In the genomic region with DNA sequence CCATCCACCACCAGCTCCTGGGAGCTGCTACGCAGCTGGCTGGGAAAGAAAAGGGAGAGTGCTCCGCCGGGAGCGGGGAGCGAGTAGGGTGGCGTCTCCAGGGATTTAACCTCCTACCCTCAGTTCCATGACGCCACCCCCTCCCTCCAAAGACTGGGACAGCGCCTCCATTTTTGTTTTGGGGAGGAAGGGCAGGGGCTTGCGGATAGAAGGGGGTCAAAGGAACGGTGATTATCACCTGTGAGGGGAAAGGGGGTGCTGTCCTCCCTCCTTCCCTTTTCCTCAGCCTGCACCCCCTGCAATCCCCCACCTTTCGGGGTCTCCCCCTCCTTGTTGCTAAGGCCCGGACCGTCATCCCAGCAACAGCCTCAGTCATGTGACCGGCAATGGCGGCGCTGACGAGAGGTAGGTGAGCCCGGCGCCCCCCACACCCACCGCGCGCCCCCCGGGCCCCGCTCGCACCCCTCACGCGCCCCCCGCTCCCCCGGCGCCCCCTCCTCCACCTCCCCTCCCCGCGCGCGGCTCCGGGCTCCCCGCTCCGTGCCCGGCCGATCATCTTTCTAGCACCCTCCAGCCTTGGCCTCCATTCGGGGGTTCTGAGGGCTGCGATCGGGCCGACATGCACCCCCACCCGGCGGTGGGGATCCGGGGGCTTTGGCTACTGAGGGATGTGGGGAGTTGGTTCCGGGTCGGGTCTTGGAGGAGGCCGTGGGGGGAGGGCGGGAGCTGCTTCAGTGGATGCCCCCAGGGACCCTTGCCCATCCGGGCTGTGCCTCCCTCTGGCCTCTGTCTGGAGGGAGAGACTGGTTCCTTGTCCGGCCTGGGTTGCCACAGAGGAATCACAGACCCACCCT, we compare ENCODE assay signal across 8 cellular contexts. TPM values are rescaled to one million over a fixed set of nuclear protein-coding genes. Genes with fewer than 3 reads are reported as not detected.
DNase-seq lines count a peak whose midpoint lies in the region; ATAC-seq and TF ChIP-seq lines count a peak whose summit lies in the region.

Gene DTX3, plus strand, starts transcription at position 371 of the 854 bp plus-strand sequence. CDS start 1,694 bp downstream, outside the sequence.

- intact Hi-C loops in left ventricle myocardium superior (cut with micrococcal nuclease), result no loop called here

- ATAC-seq in GM19463 (IDR thresholded peaks at IDR 0.05; ENCODE audit: unreplicated experiment) (peak; percentile 54), left ventricle myocardium superior (peak; percentile 58), GM21737 (IDR thresholded peaks at IDR 0.05; ENCODE audit: unreplicated experiment) (no peak), GM18867 (IDR thresholded peaks at IDR 0.05; ENCODE audit: unreplicated experiment) (no peak)

- no peak for TF ChIP-seq CTCF in BJ (IDR thresholded peaks at IDR 0.05; ENCODE audit: insufficient read depth, low read depth, low read length)

- peak within 1 kb of the TSS; percentile 64 for H3K4me3 ChIP-seq in BJ (ENCODE audit: low read depth, low read length)

- DNase-seq in BJ (ENCODE audit: low read depth), result no peak
- peak; percentile 61 for DNase-seq in NCI-H510A treated with DMSO at 0.1 percent for 48 hours (lab: John Stamatoyannopoulos, UW)
- DNase-seq in amniotic epithelial cell (ENCODE audit: low read depth), result peak; percentile 29
- peak; percentile 63 for DNase-seq in left ventricle myocardium superior
- DNase-seq in pons (ENCODE audit: low spot score), result peak; percentile 53

- CTCF ChIA-PET in BJ (lab: Yijun Ruan, JAX), result interaction anchor here (0.7 to 4.2 kb wide), 5 partner anchors 8 to 21 kb away, joined by 3 to 21 read pairs (median 4); no protein-coding TSS in a partner anchor

- peaks cover 9% of the 10 kb centered on the region for H3K36me3 ChIP-seq in BJ (ENCODE audit: control insufficient read depth, insufficient read depth, low read length)

- no peaks in the 10 kb centered on the region for H3K27me3 ChIP-seq in BJ (ENCODE audit: control insufficient read depth, insufficient read depth, low read length)

- POLR2A ChIA-PET in BJ (lab: Charles Lee), result interaction anchor here (1.0 kb wide), 1 partner anchor 122 kb away, joined by 3 read pairs; no protein-coding TSS in a partner anchor

RNA-seq across cellular contexts. Expression of gene DTX3, which starts in this region (rescaled TPM):
- 18.7 and 26.0 TPM in 2 replicates for polyA plus RNA-seq in BJ (2011; rRNA removed)
- 12.2 and 18.6 TPM in 2 replicates for polyA minus RNA-seq in BJ (2011; rRNA and poly(A)+ RNA removed)
- total RNA-seq in left ventricle myocardium superior, result 21.4 TPM

Comparison
In these comparisons a context has a peak if more than half of its experiments do, and no peak if none do; other contexts are left out.
1. ATAC-seq: peak in GM19463 (single experiment) and left ventricle myocardium superior (single experiment); none in GM21737 (single experiment) and GM18867 (single experiment).